26 cellular contexts compared by ENCODE assay signal in genomic region chr12:81400024-81400423, GRCh38.
"Had no signal": no experiment of that assay in that cellular context is flagged by ENCODE, and none has a peak within 500 bp of the region (broad histone marks: within the 10 kb centered on the region; RNA-seq: fewer than 3 reads in every experiment).

No MANE protein-coding gene starts in this region.

- H3K27ac ChIP-seq: neutrophil, pancreas, prostate gland, skin epidermis, spleen, suprapubic skin, testis, tibial artery, transverse colon, upper lobe of right lung, uterus had no signal

- DNase-seq: naive thymus-derived CD8-positive, alpha-beta T cell; nephron progenitor cell; nucleus accumbens; pancreas; retina; right cardiac atrium; spleen; stimulated activated CD4-positive, alpha-beta T cell treated with anti-CD3 and anti-CD28 coated beads, Interleukin-12 subunit alpha, Interleukin-12 subunit beta, amount 100 ng/mL, for 4 hours; stimulated activated CD4-positive, alpha-beta T cell treated with anti-CD3 and anti-CD28 coated beads, Interleukin-1b, Interleukin-23, amount 100 ng/mL, for 48 hours; stimulated activated CD4-positive, alpha-beta T cell treated with anti-CD3 and anti-CD28 coated beads, Interleukin-4, amount 100 ng/mL, for 1 hour; stimulated activated CD4-positive, alpha-beta T cell treated with anti-CD3 and anti-CD28 coated beads, Interleukin-4, amount 100 ng/mL, for 4 hours; stimulated activated CD8-positive, alpha-beta memory T cell treated with anti-CD3 and anti-CD28 coated beads, Interleukin-4, amount 100 ng/mL, for 48 hours; stimulated activated naive CD4-positive, alpha-beta T cell; stimulated activated naive CD8-positive, alpha-beta T cell treated with anti-CD3 and anti-CD28 coated beads, Interleukin-15, amount 100 ng/mL, for 72 hours; stimulated activated naive CD8-positive, alpha-beta T cell treated with anti-CD3 and anti-CD28 coated beads, Interleukin-15, Interleukin-2, amounts not matched to agents 100 U/mL and 50 U/mL, for 24 hours; substantia nigra; testis; tibial artery; transverse colon; upper lobe of right lung; uterus had no signal

- H3K9me3 ChIP-seq: neutrophil, pancreas, prostate gland, suprapubic skin, testis, tibial artery, transverse colon, upper lobe of right lung, uterus had no signal

- FAIRE-seq: pancreas had no signal

- H3K4me1 ChIP-seq: pancreas, prostate gland, spleen, suprapubic skin, testis, tibial artery, transverse colon, upper lobe of right lung, uterus had no signal

- H3K4me3 ChIP-seq: pancreas, prostate gland, skin epidermis, smooth muscle cell, spleen, suprapubic skin, testis, tibial artery, transverse colon, upper lobe of right lung, uterus had no signal

- H3K27me3 ChIP-seq: neutrophil, pancreas, spleen, suprapubic skin, testis, tibial artery, transverse colon, upper lobe of right lung, uterus had no signal

- H3K36me3 ChIP-seq: neutrophil, pancreas, prostate gland, spleen, suprapubic skin, transverse colon, upper lobe of right lung, uterus had no signal
